In genomic region chr5:76389513-76390154, GRCh38 we compare ENCODE assay signal across 27 cellular contexts. TPM values are rescaled to one million over a fixed set of nuclear protein-coding genes. Genes with fewer than 3 reads are reported as not detected.
A peak's percentile ranks its signal among the peaks of the same experiment; 100 is the strongest.
DNase-seq lines count a peak whose midpoint lies in the region; ATAC-seq and TF ChIP-seq lines count a peak whose summit lies in the region.
"Had no signal": no experiment of that assay in that cellular context is flagged by ENCODE, and none has a peak within 500 bp of the region (broad histone marks: within the 10 kb centered on the region; RNA-seq: fewer than 3 reads in every experiment).

No MANE protein-coding gene starts in this region.

- POLR2A ChIA-PET in naive thymus-derived CD4-positive, alpha-beta T cell (lab: Charles Lee), result interaction anchor here (0.6 to 5.3 kb wide), 7 partner anchors 10 to 214 kb away, joined by 3 to 36 read pairs (median 3); partner anchors contain the start of gene IQGAP2

- peaks cover 38 to 71% (median 64%) of the 10 kb centered on the region in 7 donors for H3K4me1 Mint-ChIP-seq in naive thymus-derived CD4-positive, alpha-beta T cell

- in situ Hi-C loops in mammary epithelial cell (cut with MboI; ENCODE audit: low sequenced_read_pairs in 2 of 2), result no loop called here

- H3K4me3 ChIP-seq in breast epithelium, result no peak overlapping the region
- no peak overlapping the region for H3K4me3 ChIP-seq in mammary epithelial cell (replicated peaks in 1 of 3; ENCODE audit: insufficient read depth in 1 of 3, low read depth in 2 of 3, low read length in 3 of 3)
- H3K4me3 ChIP-seq in naive thymus-derived CD4-positive, alpha-beta T cell (ENCODE audit: low read length), result no peak overlapping the region
- no peak overlapping the region for H3K4me3 ChIP-seq in thyroid gland (replicated peaks in 1 of 3)
- no peak overlapping the region for H3K4me3 ChIP-seq in dorsolateral prefrontal cortex

- H3K9ac ChIP-seq in mammary epithelial cell (ENCODE audit: insufficient read depth, low read length), result no peak overlapping the region

- CTCF ChIA-PET in mammary epithelial cell (lab: Charles Lee; ENCODE audit: low non-redundant PET), result no interaction called here
- CTCF ChIA-PET in naive thymus-derived CD4-positive, alpha-beta T cell (lab: Charles Lee), result interaction anchor here (0.6 to 1.5 kb wide), 3 partner anchors 14 to 51 kb away, joined by 3 to 4 read pairs (median 3); no protein-coding TSS in a partner anchor

- WGBS in mammary epithelial cell (ENCODE audit: low coverage, missing lambda C conversion rate), result 84% methylated on average over 11 of the region's 13 CpGs
- WGBS in thyroid gland, 2 donors, result 69 to 75% methylated on average over 13 of the region's 13 CpGs

- no peaks in the 10 kb centered on the region for H3K79me2 ChIP-seq in mammary epithelial cell (ENCODE audit: insufficient read depth, low read length)

- H3K9me3 Mint-ChIP-seq in naive thymus-derived CD4-positive, alpha-beta T cell, result no peaks in the 10 kb centered on the region
- H3K9me3 Mint-ChIP-seq: activated naive CD4-positive, alpha-beta T cell treated with anti-CD3 and anti-CD28 coated beads, Interleukin-2, amount 10 ng/mL, durations not matched to agents 7 days and 5 days; H9; stimulated activated naive CD8-positive, alpha-beta T cell treated with anti-CD3 and anti-CD28 coated beads, Interleukin-15, Interleukin-2, amounts not matched to agents 100 ng/mL and 50 ng/mL, for 24 hours; WTC11 had no signal

- no peaks in the 10 kb centered on the region for H3K36me3 Mint-ChIP-seq in naive thymus-derived CD4-positive, alpha-beta T cell
- H3K36me3 Mint-ChIP-seq: WTC11 had no signal

- H3K27ac ChIP-seq in breast epithelium (peak overlapping the region; percentile 46 to 68), mammary epithelial cell (ENCODE audit: insufficient read depth, low read depth, low read length) (no peak overlapping the region), thyroid gland (peak overlapping the region in 2 of 3 donors; percentile 74 to 91), dorsolateral prefrontal cortex (no peak overlapping the region)
- H3K27ac ChIP-seq in naive thymus-derived CD4-positive, alpha-beta T cell (ENCODE audit: low read depth, low read length), result no peak overlapping the region

- no TSS peak for BruUV-seq in mammary epithelial cell (replicated peaks; lab: Mats Ljungman, UMichigan)

- peaks cover 0 to 2% (median 0%) of the 10 kb centered on the region in 5 donors for H3K27me3 Mint-ChIP-seq in naive thymus-derived CD4-positive, alpha-beta T cell
- H3K27me3 Mint-ChIP-seq: activated CD4-positive, alpha-beta T cell treated with anti-CD3 and anti-CD28 coated beads, Interleukin-2, amount 10 ng/mL, durations not matched to agents 7 days and 5 days; progenitor cell of endocrine pancreas; stimulated activated naive CD8-positive, alpha-beta T cell treated with anti-CD3 and anti-CD28 coated beads, Interleukin-15, Interleukin-2, amounts not matched to agents 100 ng/mL and 50 ng/mL, for 24 hours had no signal

- H3K4me3 Mint-ChIP-seq in naive thymus-derived CD4-positive, alpha-beta T cell, result peak overlapping the region in 4 of 10 donors; percentile 1 to 81 (median 72)
- H3K4me3 Mint-ChIP-seq: activated CD4-positive, alpha-beta T cell treated with anti-CD3 and anti-CD28 coated beads, Interleukin-2, amount 10 ng/mL, durations not matched to agents 7 days and 5 days; activated naive CD4-positive, alpha-beta T cell treated with anti-CD3 and anti-CD28 coated beads, Interleukin-2, amount 10 ng/mL, durations not matched to agents 7 days and 5 days; H9; stimulated activated naive CD8-positive, alpha-beta T cell treated with anti-CD3 and anti-CD28 coated beads, Interleukin-15, Interleukin-2, amounts not matched to agents 100 ng/mL and 50 ng/mL, for 24 hours; WTC11 had no signal

- H3K4me1 ChIP-seq in breast epithelium, result no peaks in the 10 kb centered on the region
- H3K4me1 ChIP-seq in mammary epithelial cell (ENCODE audit: insufficient read depth, low read length), result no peaks in the 10 kb centered on the region
- peaks cover 55% of the 10 kb centered on the region in 2 donors for H3K4me1 ChIP-seq in naive thymus-derived CD4-positive, alpha-beta T cell (ENCODE audit: control insufficient read depth in 2 of 2, insufficient read depth in 2 of 2, low read length in 2 of 2)
- peaks cover 49 to 52% of the 10 kb centered on the region in 2 donors for H3K4me1 ChIP-seq in thyroid gland

- TF ChIP-seq POLR2A in breast epithelium (IDR thresholded peaks at IDR 0.05) (no peak), thyroid gland (IDR thresholded peaks at IDR 0.05) (no peak)

- no peaks in the 10 kb centered on the region for H3K9me3 ChIP-seq in breast epithelium
- H3K9me3 ChIP-seq in mammary epithelial cell (replicated peaks; ENCODE audit: insufficient read depth, low read length), result no peaks in the 10 kb centered on the region
- H3K9me3 ChIP-seq in naive thymus-derived CD4-positive, alpha-beta T cell (ENCODE audit: control insufficient read depth in 2 of 3, low read length in 3 of 3), result no peaks in the 10 kb centered on the region
- no peaks in the 10 kb centered on the region for H3K9me3 ChIP-seq in thyroid gland

- no peak for ATAC-seq in naive thymus-derived CD4-positive, alpha-beta T cell
- ATAC-seq in GM18909 (IDR thresholded peaks at IDR 0.05; ENCODE audit: poor library complexity, unreplicated experiment), result no peak
- ATAC-seq: left ventricle myocardium superior, Panc1, WTC11 had no signal

- H3K36me3 ChIP-seq in breast epithelium (no peaks in the 10 kb centered on the region), mammary epithelial cell (ENCODE audit: insufficient read depth, low read length) (no peaks in the 10 kb centered on the region), thyroid gland (no peaks in the 10 kb centered on the region)
- H3K36me3 ChIP-seq in naive thymus-derived CD4-positive, alpha-beta T cell (ENCODE audit: control insufficient read depth in 2 of 3, insufficient read depth in 3 of 3, low read length in 3 of 3), result no peaks in the 10 kb centered on the region

- no peak overlapping the region for H3K4me2 ChIP-seq in mammary epithelial cell (ENCODE audit: insufficient read depth, low read depth, low read length)

- peak overlapping the region in 7 of 9 donors; percentile 28 to 89 (median 80) for H3K27ac Mint-ChIP-seq in naive thymus-derived CD4-positive, alpha-beta T cell
- H3K27ac Mint-ChIP-seq: progenitor cell of endocrine pancreas; stimulated activated naive CD8-positive, alpha-beta T cell treated with anti-CD3 and anti-CD28 coated beads, Interleukin-15, Interleukin-2, amounts not matched to agents 100 ng/mL and 50 ng/mL, for 24 hours; WTC11 had no signal

- no peaks in the 10 kb centered on the region for H3K27me3 ChIP-seq in breast epithelium
- no peaks in the 10 kb centered on the region for H3K27me3 ChIP-seq in mammary epithelial cell (ENCODE audit: insufficient read depth, low read length)
- H3K27me3 ChIP-seq in naive thymus-derived CD4-positive, alpha-beta T cell (ENCODE audit: control insufficient read depth in 2 of 2, insufficient read depth in 2 of 2, low read length in 2 of 2), result no peaks in the 10 kb centered on the region
- H3K27me3 ChIP-seq in thyroid gland, result no peaks in the 10 kb centered on the region
- H3K27me3 ChIP-seq in dorsolateral prefrontal cortex, result peaks cover 0 to 11% (median 0%) of the 10 kb centered on the region in 45 donors

- DNase-seq in breast epithelium (ENCODE audit: low spot score in 2 of 2) (no peak), mammary epithelial cell (no peak), brain pericyte (ENCODE audit: low read depth, low spot score) (peak; percentile 83), thyroid gland (no peak), dorsolateral prefrontal cortex (no peak)
- DNase-seq in naive thymus-derived CD4-positive, alpha-beta T cell, result no peak
- no peak for DNase-seq in activated CD4-positive, alpha-beta T cell treated with anti-CD3 and anti-CD28 coated beads, Interleukin-2, amount 50 U/mL, for 48 hours
- DNase-seq: activated CD4-positive, alpha-beta T cell treated with anti-CD3 and anti-CD28 coated beads, Interleukin-2, amount 10 ng/mL, durations not matched to agents 7 days and 5 days; activated naive CD4-positive, alpha-beta T cell treated with anti-CD3 and anti-CD28 coated beads, Interleukin-2, amount 10 ng/mL, durations not matched to agents 7 days and 5 days; activated T-cell treated with anti-CD3 and anti-CD28 coated beads, Interleukin-2, amount 50 U/mL, for 48 hours; amygdala; caudate nucleus; DMS53; H9; left ventricle myocardium superior; NCI-H1105; NCI-H1930; NCI-H2227 treated with DMSO at 0.1 percent for 48 hours; NCI-H526 treated with DMSO at 0.1 percent for 48 hours; SHP77 treated with DMSO at 0.1 percent for 48 hours; stimulated activated CD4-positive, alpha-beta T cell treated with anti-CD3 and anti-CD28 coated beads, Interleukin-15, amount 100 ng/mL, for 24 hours; T1000 had no signal

- intact Hi-C loops in breast epithelium (cut with DNase I; ENCODE audit: low total_unique reads), result no loop called here
- intact Hi-C loops in mammary epithelial cell (cut with micrococcal nuclease), result no loop called here
- intact Hi-C loops in naive thymus-derived CD4-positive, alpha-beta T cell (cut with micrococcal nuclease), result no loop called here
- intact Hi-C loops in thyroid gland (cut with DNase I), result no loop called here
- intact Hi-C loops in dorsolateral prefrontal cortex (cut with DNase I), result no loop called here

- TF ChIP-seq CTCF in breast epithelium (IDR thresholded peaks at IDR 0.05), result no peak
- TF ChIP-seq CTCF in mammary epithelial cell (conservative IDR thresholded peaks at IDR 0.05 in 1 of 2, IDR thresholded peaks at IDR 0.05 in 1 of 2; ENCODE audit: extremely low read depth in 1 of 2, insufficient read depth in 1 of 2, low read depth in 1 of 2, low read length in 2 of 2), result no peak
- no peak for TF ChIP-seq CTCF in thyroid gland (IDR thresholded peaks at IDR 0.05)
- TF ChIP-seq CTCF in dorsolateral prefrontal cortex (IDR thresholded peaks at IDR 0.05 in 54 of 56, conservative IDR thresholded peaks at IDR 0.05 in 2 of 56; ENCODE audit: low read depth in 1 of 56, partially characterized antibody in 56 of 56), result no peak

- H4K20me1 ChIP-seq in mammary epithelial cell (ENCODE audit: insufficient read depth, low read length), result no peaks in the 10 kb centered on the region

- H2AFZ ChIP-seq in mammary epithelial cell (ENCODE audit: low read depth, low read length), result no peak overlapping the region

- dilution Hi-C loops in mammary epithelial cell (cut with HindIII; ENCODE audit: low sequenced_read_pairs), result no loop called here

RNA-seq across cellular contexts. Expression of gene IQGAP2, which starts 13.5 kb away (rescaled TPM):
- total RNA-seq in breast epithelium (10 to 100 TPM; 31.7 to 70.2 (median 44.6) TPM), mammary epithelial cell (under 1 TPM in 1 of 2 donors, not detected in 1; 0.83 TPM), thyroid gland (10 to 100 TPM; 55.1 to 85.5 (median 64.0) TPM), dorsolateral prefrontal cortex (1 to 10 TPM in 111 of 120 experiments, under 1 TPM in 9; 0.66 to 7.9 (median 2.5) TPM)
- polyA plus RNA-seq in mammary epithelial cell, result 0.05 TPM
- polyA minus RNA-seq in mammary epithelial cell, result not detected
- 100 to 1,000 TPM in 1 of 5 experiments, 10 to 100 TPM in 4; 69.1 to 114 (median 88.0) TPM for total RNA-seq in naive thymus-derived CD4-positive, alpha-beta T cell
- polyA plus RNA-seq in naive thymus-derived CD4-positive, alpha-beta T cell, result 10 to 100 TPM; 19.0 to 23.8 TPM

Comparison
In these comparisons a context has a peak if more than half of its experiments do, and no peak if none do; other contexts are left out.
1. H3K27ac ChIP-seq: peak in breast epithelium (2 of 2) and thyroid gland (2 of 3); none in mammary epithelial cell (single experiment), naive thymus-derived CD4-positive, alpha-beta T cell (single experiment) and dorsolateral prefrontal cortex (0 of 59).